ENCODE assay signal across 12 cellular contexts in genomic region chr17:37829446-37830142, GRCh38.
DNase-seq lines count a peak whose midpoint lies in the region; ATAC-seq and TF ChIP-seq lines count a peak whose summit lies in the region.
"Had no signal": no experiment of that assay in that cellular context is flagged by ENCODE, and none has a peak within 500 bp of the region (broad histone marks: within the 10 kb centered on the region; RNA-seq: fewer than 3 reads in every experiment).

No MANE protein-coding gene starts in this region.

- no peaks in the 10 kb centered on the region for H3K9me3 ChIP-seq in SK-N-SH

- no peaks in the 10 kb centered on the region for H3K27me3 ChIP-seq in GM06990 (replicated peaks; ENCODE audit: control insufficient read depth, insufficient read depth, low read length)
- no peaks in the 10 kb centered on the region for H3K27me3 ChIP-seq in SK-N-SH (ENCODE audit: insufficient read depth)

- H3F3A ChIP-seq in SK-N-SH (replicated peaks; ENCODE audit: insufficient read depth), result no peaks in the 10 kb centered on the region

- no peaks in the 10 kb centered on the region for H3K36me3 ChIP-seq in GM06990 (ENCODE audit: control insufficient read depth, insufficient read depth, low read length)
- no peaks in the 10 kb centered on the region for H3K36me3 ChIP-seq in SK-N-SH (replicated peaks in 1 of 2; ENCODE audit: control insufficient read depth in 1 of 2, insufficient read depth in 2 of 2, low read length in 1 of 2)

- no peak overlapping the region for H3K4me2 ChIP-seq in SK-N-SH

- no peaks in the 10 kb centered on the region for H3K9me2 ChIP-seq in SK-N-SH

- H3K27ac ChIP-seq in substantia nigra (ENCODE audit: low read depth, low read length, poor library complexity, severe bottlenecking) (no peak overlapping the region), SK-N-SH (ENCODE audit: low read depth in 2 of 2, low read length in 1 of 2) (no peak overlapping the region)

- CTCF ChIA-PET in SK-N-SH (lab: Yijun Ruan, JAX), result no interaction called here

- no peak overlapping the region for H3K4me3 ChIP-seq in GM06990 (replicated peaks; ENCODE audit: low read depth, low read length)
- no peak overlapping the region for H3K4me3 ChIP-seq in SK-N-SH (ENCODE audit: low read depth in 2 of 2, low read length in 1 of 2)

- DNase-seq in GM06990 (ENCODE audit: extremely low read depth, insufficient read length) (peak; percentile 64), left kidney (ENCODE audit: low read depth, low spot score) (peak; percentile 75), NCI-H1694 treated with DMSO at 0.1 percent for 48 hours (lab: John Stamatoyannopoulos, UW) (no peak), substantia nigra (lab: John Stamatoyannopoulos, UW) (no peak), SK-N-SH (no peak)
- DNase-seq in central memory CD4-positive, alpha-beta T cell, result no peak
- DNase-seq: activated CD4-positive, alpha-beta T cell treated with anti-CD3 and anti-CD28 coated beads, Interleukin-2, amount 10 ng/mL, durations not matched to agents 7 days and 5 days; activated gamma-delta T cell; CD8-positive, alpha-beta T cell; MM.1S had no signal

- no peak for TF ChIP-seq RAD21 in SK-N-SH (IDR thresholded peaks at IDR 0.05; ENCODE audit: low read length)

- 77% methylated on average over 5 of the region's 5 CpGs for WGBS in SK-N-SH (ENCODE audit: low lambda C conversion rate)

- ATAC-seq in GM19438 (IDR thresholded peaks at IDR 0.05; ENCODE audit: low read depth, unreplicated experiment), result peak; percentile 56
- peak; percentile 59 for ATAC-seq in HG03354 (IDR thresholded peaks at IDR 0.05; ENCODE audit: poor library complexity, severe bottlenecking, unreplicated experiment)
- ATAC-seq: CD8-positive, alpha-beta T cell had no signal

- POLR2A ChIA-PET in SK-N-SH (lab: Yijun Ruan, JAX), result no interaction called here

- TF ChIP-seq CTCF in GM06990 (IDR thresholded peaks at IDR 0.05; ENCODE audit: insufficient read depth, low read length, poor library complexity, severe bottlenecking) (no peak), SK-N-SH (IDR thresholded peaks at IDR 0.05) (no peak)

- H4K20me1 ChIP-seq in SK-N-SH (ENCODE audit: insufficient read depth), result no peaks in the 10 kb centered on the region

- peaks cover 0 to 13% of the 10 kb centered on the region in 2 experiments; a peak in 2 of 4 replicates for H3K4me1 ChIP-seq in SK-N-SH (ENCODE audit: control insufficient read depth in 1 of 2, insufficient read depth in 2 of 2, low read depth in 1 of 2, low read length in 1 of 2)

- no peak overlapping the region for H2AFZ ChIP-seq in SK-N-SH (ENCODE audit: low read depth)

- no peaks in the 10 kb centered on the region for H3K79me2 ChIP-seq in SK-N-SH (ENCODE audit: insufficient read depth)

- no peak overlapping the region for H3K9ac ChIP-seq in SK-N-SH

- no peak for TF ChIP-seq EP300 in SK-N-SH (IDR thresholded peaks at IDR 0.05; ENCODE audit: borderline replicate concordance in 1 of 2, low read depth in 1 of 2, low read length in 1 of 2)

TF ChIP-seq in SK-N-SH, 30 proteins besides CTCF, POLR2A, EP300 and RAD21:
- TF ChIP-seq CHD2 (IDR thresholded peaks at IDR 0.05; ENCODE audit: low read length, partially characterized antibody), result no peak
- TF ChIP-seq NFIC (IDR thresholded peaks at IDR 0.05; ENCODE audit: borderline replicate concordance), result no peak
- TF ChIP-seq POLR2AphosphoS5 (IDR thresholded peaks at IDR 0.05; ENCODE audit: low read depth, low read length), result no peak
- no peak for TF ChIP-seq NRF1 (IDR thresholded peaks at IDR 0.05; ENCODE audit: low read depth, low read length)
- TF ChIP-seq USF1 (IDR thresholded peaks at IDR 0.05; ENCODE audit: borderline replicate concordance, low read depth), result no peak
- no peak for TF ChIP-seq RXRA (IDR thresholded peaks at IDR 0.05; ENCODE audit: borderline replicate concordance, low read depth)
- no peak for TF ChIP-seq TCF12 (IDR thresholded peaks at IDR 0.05)

Comparison
In these comparisons a context has a peak if more than half of its experiments do, and no peak if none do; other contexts are left out.
1. DNase-seq: peak in GM06990 (single experiment) and left kidney (single experiment); none in central memory CD4-positive, alpha-beta T cell (single experiment), NCI-H1694 treated with DMSO at 0.1 percent for 48 hours (single experiment), substantia nigra (0 of 49) and SK-N-SH (single experiment).